In genomic region chr2:168912466-168913170, GRCh38 we compare ENCODE assay signal across 8 cellular contexts. TPM values are rescaled to one million over a fixed set of nuclear protein-coding genes. Genes with fewer than 3 reads are reported as not detected.
DNase-seq lines count a peak whose midpoint lies in the region; TF ChIP-seq lines count a peak whose summit lies in the region.

No MANE protein-coding gene starts in this region.

- H3K4me1 ChIP-seq in SJCRH30: no peaks in the 10 kb centered on the region
- peaks cover 0 to 9% (median 0%) of the 10 kb centered on the region in 4 donors for H3K4me1 ChIP-seq in tibial nerve

- H3K27me3 ChIP-seq in SJCRH30: no peaks in the 10 kb centered on the region
- no peaks in the 10 kb centered on the region for H3K27me3 ChIP-seq in tibial nerve

- H3K27me3 Mint-ChIP-seq in HFFc6 (ENCODE audit: insufficient read depth) (peaks cover 12% of the 10 kb centered on the region), progenitor cell of endocrine pancreas (peaks cover 48% of the 10 kb centered on the region)

- no peak for TF ChIP-seq POLR2A in tibial nerve (IDR thresholded peaks at IDR 0.05)

- H3K36me3 ChIP-seq in SJCRH30: no peaks in the 10 kb centered on the region
- H3K36me3 ChIP-seq in tibial nerve: no peaks in the 10 kb centered on the region

- 25 to 35% methylated on average over 20 of the region's 20 CpGs for WGBS in tibial nerve, 2 donors

- no peak for TF ChIP-seq EP300 in tibial nerve (IDR thresholded peaks at IDR 0.05)

- H3K9me3 ChIP-seq in SJCRH30 (replicated peaks) (no peaks in the 10 kb centered on the region), tibial nerve (peaks cover 0 to 6% (median 0%) of the 10 kb centered on the region in 4 donors)

- H3K27ac ChIP-seq in SJCRH30 (peak overlapping the region; percentile 59), tibial nerve (no peak overlapping the region)

- TF ChIP-seq CTCF in HFFc6 (IDR thresholded peaks at IDR 0.05): no peak
- no peak for TF ChIP-seq CTCF in fibroblast of villous mesenchyme (IDR thresholded peaks at IDR 0.05; ENCODE audit: insufficient read depth, low read depth, low read length)
- TF ChIP-seq CTCF in progenitor cell of endocrine pancreas (IDR thresholded peaks at IDR 0.05; ENCODE audit: unreplicated experiment): no peak
- no peak for TF ChIP-seq CTCF in tibial nerve (IDR thresholded peaks at IDR 0.05)
- TF ChIP-seq CTCF in GM13977 (IDR thresholded peaks at IDR 0.05; ENCODE audit: extremely low read depth, insufficient read depth, missing control alignments): no peak

- H3K27ac Mint-ChIP-seq in HFFc6: no peak overlapping the region
- H3K27ac Mint-ChIP-seq in progenitor cell of endocrine pancreas: peak overlapping the region; percentile 37

- no peaks in the 10 kb centered on the region for H3K36me3 Mint-ChIP-seq in HFFc6 (ENCODE audit: low read depth)
- H3K36me3 Mint-ChIP-seq in progenitor cell of endocrine pancreas (ENCODE audit: insufficient read depth): no peaks in the 10 kb centered on the region

- DNase-seq in HFFc6 (no peak), SJCRH30 (peak; percentile 93 to 94), fibroblast of villous mesenchyme (ENCODE audit: low read depth) (peak; percentile 24), progenitor cell of endocrine pancreas (ENCODE audit: low spot score, unreplicated experiment) (peak; percentile 12), tibial nerve (ENCODE audit: low spot score in 2 of 2) (no peak), GM13977 (ENCODE audit: low spot score) (no peak), HK-2 (ENCODE audit: unreplicated experiment) (no peak)
- DNase-seq in activated CD4-positive, CD25-positive, alpha-beta regulatory T cell treated with anti-CD3 and anti-CD28 coated beads, Interleukin-2, amount 50 U/mL, for 72 hours: no peak

- no peaks in the 10 kb centered on the region for H3K9me3 Mint-ChIP-seq in HFFc6
- H3K9me3 Mint-ChIP-seq in progenitor cell of endocrine pancreas (ENCODE audit: low read depth): no peaks in the 10 kb centered on the region

- in situ Hi-C loops in GM13977 (cut with MboI; ENCODE audit: low pct_unique_long_range_greater_than_20kb, low sequenced_read_pairs, unreplicated experiment): loop anchor here (25.0 kb wide), 1 partner anchor 575 kb away; no protein-coding TSS in a partner anchor

- H3K4me1 Mint-ChIP-seq in HFFc6 (ENCODE audit: low read depth) (no peaks in the 10 kb centered on the region), progenitor cell of endocrine pancreas (ENCODE audit: low read depth) (peaks cover 3% of the 10 kb centered on the region)

- H3K4me3 ChIP-seq in SJCRH30 (peak overlapping the region; percentile 60), fibroblast of villous mesenchyme (ENCODE audit: low read depth, low read length) (peak overlapping the region; percentile 42), tibial nerve (peak overlapping the region in 1 of 4 donors; percentile 17)

- H3K4me3 Mint-ChIP-seq in HFFc6: peak overlapping the region; percentile 59
- H3K4me3 Mint-ChIP-seq in progenitor cell of endocrine pancreas (ENCODE audit: low read depth): peak overlapping the region; percentile 41

RNA-seq across cellular contexts. Expression of gene G6PC2, which starts 11.5 kb away (rescaled TPM):
- total RNA-seq in HFFc6 (2021; fragmentation: NEBNext Ultra II Directional; extraction: Animal tissue kit (Norgen Biotek cat#: 25700)): not detected
- total RNA-seq in SJCRH30 (2014; rRNA removed; shearing (Covaris generic)): not detected in 2 replicates
- total RNA-seq in fibroblast of villous mesenchyme: not detected in 2 replicates
- total RNA-seq in progenitor cell of endocrine pancreas: not detected in 2 replicates
- not detected for total RNA-seq in tibial nerve

RNA-seq across cellular contexts. Expression of gene SPC25, which starts 22.4 kb away (rescaled TPM):
- total RNA-seq in HFFc6 (2021; fragmentation: NEBNext Ultra II Directional; extraction: Animal tissue kit (Norgen Biotek cat#: 25700)): 10 to 100 TPM in 5 of 6 experiments, 1 to 10 TPM in 1; 9.4 to 22.6 (median 16.2) TPM
- 51.1 and 55.2 TPM in 2 replicates for total RNA-seq in SJCRH30 (2014; rRNA removed; shearing (Covaris generic))
- total RNA-seq in fibroblast of villous mesenchyme: 2.9 and 7.3 TPM in 2 replicates
- total RNA-seq in progenitor cell of endocrine pancreas: 14.5 and 15.8 TPM in 2 replicates
- total RNA-seq in tibial nerve: not detected

Comparison
In these comparisons a context has a peak if more than half of its experiments do, and no peak if none do; other contexts are left out.
1. DNase-seq: peak in SJCRH30 (2 of 2), fibroblast of villous mesenchyme (single experiment) and progenitor cell of endocrine pancreas (single experiment); none in HFFc6 (single experiment), tibial nerve (0 of 2), GM13977 (single experiment), activated CD4-positive, CD25-positive, alpha-beta regulatory T cell treated with anti-CD3 and anti-CD28 coated beads, Interleukin-2, amount 50 U/mL, for 72 hours (single experiment) and HK-2 (single experiment).